15 cellular contexts compared by ENCODE assay signal in the genomic region with DNA sequence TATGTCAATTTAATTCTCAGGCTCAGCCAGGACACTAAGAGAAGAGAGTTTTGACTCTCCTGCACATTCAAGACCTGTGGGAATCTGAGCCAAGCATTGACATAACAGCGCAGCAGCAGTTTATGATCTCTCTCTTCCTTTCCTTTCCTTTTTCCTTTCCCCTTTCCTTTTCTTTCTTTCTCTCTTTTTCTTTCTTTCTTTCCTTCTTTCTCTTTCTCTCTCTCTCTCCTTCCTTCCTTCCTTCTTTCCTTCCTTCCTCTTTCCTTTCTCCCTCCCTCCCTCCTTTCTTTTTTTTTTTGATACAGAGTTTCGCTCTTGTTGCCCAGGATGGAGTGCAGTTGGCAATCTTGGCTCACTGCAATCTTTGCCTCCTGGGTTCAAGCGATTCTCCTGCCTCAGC. TPM values are rescaled to one million over a fixed set of nuclear protein-coding genes. Genes with fewer than 3 reads are reported as not detected.
A peak's percentile ranks its signal among the peaks of the same experiment; 100 is the strongest.
DNase-seq lines count a peak whose midpoint lies in the region; ATAC-seq, FAIRE-seq and TF ChIP-seq lines count a peak whose summit lies in the region.
"Had no signal": no experiment of that assay in that cellular context is flagged by ENCODE, and none has a peak within 500 bp of the region (broad histone marks: within the 10 kb centered on the region; RNA-seq: fewer than 3 reads in every experiment).

No MANE protein-coding gene starts in this region.

- no peak overlapping the region for H3K18ac ChIP-seq in mesendoderm (ENCODE audit: low read length)

- H3K4ac ChIP-seq in mesendoderm (ENCODE audit: low read depth, low read length), result no peak overlapping the region

- CTCF ChIA-PET in WTC11 (lab: Charles Lee), result no interaction called here

- H2BK15ac ChIP-seq in mesendoderm (replicated peaks; ENCODE audit: low read depth), result no peak overlapping the region

- no peaks in the 10 kb centered on the region for H3K9me3 ChIP-seq in ascending aorta
- H3K9me3 ChIP-seq in hepatocyte (ENCODE audit: low read depth), result no peaks in the 10 kb centered on the region
- H3K9me3 ChIP-seq in smooth muscle cell (replicated peaks; ENCODE audit: low read depth), result no peaks in the 10 kb centered on the region

- peak overlapping the region; percentile 14 for H2AFZ ChIP-seq in hepatocyte
- peak overlapping the region; percentile 45 for H2AFZ ChIP-seq in smooth muscle cell (ENCODE audit: low read depth)

- POLR2A ChIA-PET in WTC11 (lab: Charles Lee), result no interaction called here

- H3K36me3 Mint-ChIP-seq in HFFc6 (ENCODE audit: low read depth), result no peaks in the 10 kb centered on the region
- H3K36me3 Mint-ChIP-seq in WTC11, result no peaks in the 10 kb centered on the region

- no peak for ATAC-seq in WTC11
- ATAC-seq: activated naive CD8-positive, alpha-beta T cell treated with anti-CD3 and anti-CD28 coated beads, Interleukin-2, amount 50 U/mL, for 24 hours had no signal

- WGBS in hepatocyte (ENCODE audit: low lambda C conversion rate, missing lambda C conversion rate), result 85% methylated on average over 3 of the region's 3 CpGs
- 94% methylated on average over 3 of the region's 3 CpGs for WGBS in smooth muscle cell (ENCODE audit: low lambda C conversion rate)
- WGBS in mesendoderm (ENCODE audit: extremely low coverage, insufficient coverage, low lambda C conversion rate), result no CpG with 5 or more reads among the region's 3 CpGs

- H3K79me1 ChIP-seq in mesendoderm (ENCODE audit: low read length), result no peaks in the 10 kb centered on the region

- H3K4me3 ChIP-seq in ascending aorta, result no peak overlapping the region
- no peak overlapping the region for H3K4me3 ChIP-seq in hepatocyte
- no peak overlapping the region for H3K4me3 ChIP-seq in smooth muscle cell
- no peak overlapping the region for H3K4me3 ChIP-seq in mesendoderm (ENCODE audit: low read length)

- peak overlapping the region; percentile 57; the same call in 1 of the 2 replicates for H3K4me3 Mint-ChIP-seq in HFFc6
- H3K4me3 Mint-ChIP-seq in WTC11, result no peak overlapping the region
- H3K4me3 Mint-ChIP-seq: activated naive CD8-positive, alpha-beta T cell treated with anti-CD3 and anti-CD28 coated beads, Interleukin-2, amount 50 U/mL, for 24 hours; B cell had no signal

- DNase-seq in HFFc6 (no peak), ascending aorta (ENCODE audit: low spot score in 2 of 2) (no peak), hepatocyte (ENCODE audit: low spot score) (no peak), smooth muscle cell (lab: John Stamatoyannopoulos, UW; ENCODE audit: unreplicated experiment) (no peak), D341Med (ENCODE audit: low spot score) (no peak), mesendoderm (no peak), RCC 7860 (ENCODE audit: low spot score) (no peak), WTC11 (ENCODE audit: low spot score) (no peak)
- DNase-seq: activated CD4-positive, alpha-beta T cell treated with anti-CD3 and anti-CD28 coated beads for 4 hours; activated naive CD8-positive, alpha-beta T cell treated with anti-CD3 and anti-CD28 coated beads, Interleukin-2, amount 50 U/mL, for 24 hours; NCI-H1436 treated with DMSO at 0.1 percent for 48 hours; NCI-H446 treated with DMSO at 0.1 percent for 48 hours; occipital lobe; stimulated activated CD4-positive, alpha-beta T cell treated with anti-CD3 and anti-CD28 coated beads, Interleukin-12 subunit alpha, Interleukin-12 subunit beta, amount 100 ng/mL, for 4 hours had no signal

- H3K27me3 ChIP-seq in ascending aorta (no peaks in the 10 kb centered on the region), hepatocyte (no peaks in the 10 kb centered on the region), smooth muscle cell (ENCODE audit: low read depth) (no peaks in the 10 kb centered on the region), mesendoderm (ENCODE audit: insufficient read depth, low read length, poor library complexity) (no peaks in the 10 kb centered on the region)

- H4K8ac ChIP-seq in mesendoderm (ENCODE audit: low read depth, low read length), result no peak overlapping the region

- H3K9me2 ChIP-seq in hepatocyte (replicated peaks; ENCODE audit: insufficient read depth), result no peaks in the 10 kb centered on the region

- H3K27ac ChIP-seq in ascending aorta (peak overlapping the region; percentile 24 to 58), hepatocyte (peak overlapping the region; percentile 95), smooth muscle cell (ENCODE audit: low read depth) (peak overlapping the region; percentile 81), mesendoderm (ENCODE audit: low read depth, low read length) (no peak overlapping the region)

- H2BK120ac ChIP-seq in mesendoderm (ENCODE audit: low read depth, low read length), result no peak overlapping the region

- no peak overlapping the region for H2BK5ac ChIP-seq in mesendoderm (ENCODE audit: low read length)

- H3F3A ChIP-seq in smooth muscle cell (ENCODE audit: low read depth), result peaks cover 21% of the 10 kb centered on the region

- intact Hi-C loops in ascending aorta (cut with DNase I), result loop anchor here (1.0 to 5.0 kb wide), 4 partner anchors 21 to 248 kb away; a partner anchor contains a TSS

- TF ChIP-seq CTCF in HFFc6 (IDR thresholded peaks at IDR 0.05), result no peak
- TF ChIP-seq CTCF in ascending aorta (IDR thresholded peaks at IDR 0.05), result no peak
- TF ChIP-seq CTCF in hepatocyte (IDR thresholded peaks at IDR 0.05; ENCODE audit: poor library complexity), result no peak
- TF ChIP-seq CTCF in smooth muscle cell (IDR thresholded peaks at IDR 0.05; ENCODE audit: borderline replicate concordance, insufficient read depth, poor library complexity, severe bottlenecking), result no peak
- TF ChIP-seq CTCF in WTC11 (IDR thresholded peaks at IDR 0.05), result no peak

- H3K27ac Mint-ChIP-seq in HFFc6 (peak overlapping the region; percentile 88), WTC11 (no peak overlapping the region)
- H3K27ac Mint-ChIP-seq: activated naive CD8-positive, alpha-beta T cell treated with anti-CD3 and anti-CD28 coated beads, Interleukin-2, amount 50 U/mL, for 24 hours; B cell had no signal

- H3K4me2 ChIP-seq in hepatocyte (peak overlapping the region; percentile 48), smooth muscle cell (peak overlapping the region; percentile 12), mesendoderm (ENCODE audit: low read length) (no peak overlapping the region)

- H3K4me1 Mint-ChIP-seq in HFFc6 (ENCODE audit: low read depth) (peaks cover 28% of the 10 kb centered on the region), WTC11 (peaks cover 14% of the 10 kb centered on the region)

- H3K27me3 Mint-ChIP-seq in HFFc6 (ENCODE audit: insufficient read depth), result 0 out of 2 replicates have a peak, but pooled peaks cover 1% of the 10 kb centered on the region
- no peaks in the 10 kb centered on the region for H3K27me3 Mint-ChIP-seq in WTC11 (ENCODE audit: low read depth)
- H3K27me3 Mint-ChIP-seq: activated naive CD8-positive, alpha-beta T cell treated with anti-CD3 and anti-CD28 coated beads, Interleukin-2, amount 50 U/mL, for 24 hours; B cell had no signal

- H3K9ac ChIP-seq in smooth muscle cell (ENCODE audit: low read depth) (peak overlapping the region; percentile 27), mesendoderm (ENCODE audit: low read length) (no peak overlapping the region)

- H3K23ac ChIP-seq in mesendoderm (ENCODE audit: low read length), result no peak overlapping the region

- H3K36me3 ChIP-seq in ascending aorta (no peaks in the 10 kb centered on the region), hepatocyte (replicated peaks; ENCODE audit: insufficient read depth, low read depth) (no peaks in the 10 kb centered on the region), smooth muscle cell (ENCODE audit: low read depth) (no peaks in the 10 kb centered on the region), mesendoderm (ENCODE audit: control insufficient read depth, insufficient read depth, low read length) (no peaks in the 10 kb centered on the region)

- H4K5ac ChIP-seq in mesendoderm (ENCODE audit: low read length), result no peak overlapping the region

- H3K4me1 ChIP-seq in ascending aorta (no peaks in the 10 kb centered on the region), hepatocyte (ENCODE audit: insufficient read depth) (peaks cover 30% of the 10 kb centered on the region), smooth muscle cell (ENCODE audit: low read depth) (peaks cover 27% of the 10 kb centered on the region), mesendoderm (ENCODE audit: control insufficient read depth, low read depth, low read length) (no peaks in the 10 kb centered on the region)

- H3K79me2 ChIP-seq in hepatocyte (no peaks in the 10 kb centered on the region), smooth muscle cell (ENCODE audit: low read depth) (no peaks in the 10 kb centered on the region), mesendoderm (ENCODE audit: control insufficient read depth, insufficient read depth, low read length) (no peaks in the 10 kb centered on the region)

- no peaks in the 10 kb centered on the region for H3K9me3 Mint-ChIP-seq in HFFc6
- H3K9me3 Mint-ChIP-seq in WTC11, result no peaks in the 10 kb centered on the region
- H3K9me3 Mint-ChIP-seq: activated naive CD8-positive, alpha-beta T cell treated with anti-CD3 and anti-CD28 coated beads, Interleukin-2, amount 50 U/mL, for 24 hours had no signal

- H4K20me1 ChIP-seq in hepatocyte (ENCODE audit: insufficient read depth, poor library complexity, severe bottlenecking) (no peaks in the 10 kb centered on the region), smooth muscle cell (ENCODE audit: low read depth) (no peaks in the 10 kb centered on the region)

- no peak overlapping the region for H2AK5ac ChIP-seq in mesendoderm (ENCODE audit: low read length)

- no peak overlapping the region for H3K56ac ChIP-seq in mesendoderm (ENCODE audit: low read length)

- FAIRE-seq in RCC 7860 (lab: Jason Lieb, UNC), result no peak

TF ChIP-seq in WTC11, 78 proteins besides CTCF, POLR2A, EP300 and RAD21:
- TF ChIP-seq FOXP1 (CRISPR knock-in tag; IDR thresholded peaks at IDR 0.05; ENCODE audit: borderline replicate concordance) (no peak), NFYB (CRISPR knock-in tag; conservative IDR thresholded peaks at IDR 0.05; ENCODE audit: low read depth) (no peak), NFE2L1 (CRISPR knock-in tag; IDR thresholded peaks at IDR 0.05) (no peak), ZNF138 (CRISPR knock-in tag; conservative IDR thresholded peaks at IDR 0.05) (no peak), SMAD3 (CRISPR knock-in tag; IDR thresholded peaks at IDR 0.05; ENCODE audit: borderline replicate concordance) (no peak)

RNA-seq across cellular contexts. Expression of a gene that starts 21.6 kb away (rescaled TPM):
- 10 to 100 TPM; 65.4 to 79.0 (median 75.3) TPM for total RNA-seq in HFFc6 (2021; fragmentation: NEBNext Ultra II Directional; extraction: Animal tissue kit (Norgen Biotek cat#: 25700))
- total RNA-seq in ascending aorta (349 TPM), hepatocyte (1,753 and 1,822 TPM in 2 replicates), smooth muscle cell (683 and 777 TPM in 2 replicates), WTC11 (2021) (52.6 to 70.7 TPM (median 55.8 TPM) in 3 replicates)
- polyA plus RNA-seq in hepatocyte (2,173 and 2,458 TPM in 2 replicates), smooth muscle cell (399 and 781 TPM in 2 replicates)
- polyA plus RNA-seq in mesendoderm (2013, experiment 1 of 2), result 32.9 TPM
- polyA plus RNA-seq in mesendoderm (2013, experiment 2 of 2), result 32.5 TPM
